In the genomic region with DNA sequence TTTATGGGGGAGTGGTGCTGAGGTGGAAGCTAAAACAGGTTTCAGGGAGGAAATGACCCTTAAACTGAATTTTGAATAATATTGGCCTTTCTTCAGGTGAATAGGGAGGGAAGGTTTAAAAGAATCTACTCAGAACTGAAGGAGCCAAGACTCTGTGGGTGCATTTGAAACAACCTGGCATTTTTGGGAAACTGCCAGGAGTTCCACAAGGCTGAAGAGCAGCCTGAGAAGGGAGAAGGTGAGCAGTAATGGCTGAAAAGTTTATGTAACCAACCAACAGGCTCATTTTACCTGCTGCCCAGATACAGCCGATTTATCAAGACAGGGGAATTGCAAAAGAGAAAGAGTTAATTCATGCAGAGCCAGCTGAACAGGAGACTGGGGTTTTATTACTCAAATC, we compare ENCODE assay signal across 16 cellular contexts. TPM values are rescaled to one million over a fixed set of nuclear protein-coding genes. Genes with fewer than 3 reads are reported as not detected.
DNase-seq lines count a peak whose midpoint lies in the region; ATAC-seq and TF ChIP-seq lines count a peak whose summit lies in the region.
"Had no signal": no experiment of that assay in that cellular context is flagged by ENCODE, and none has a peak within 500 bp of the region (broad histone marks: within the 10 kb centered on the region; RNA-seq: fewer than 3 reads in every experiment).

No MANE protein-coding gene starts in this region.

- TF ChIP-seq CTCF in adrenal gland (IDR thresholded peaks at IDR 0.05), result no peak

- H2BK120ac ChIP-seq in mesenchymal stem cell (ENCODE audit: low read depth, low read length), result no peak overlapping the region

- no peak overlapping the region for H4K91ac ChIP-seq in mesenchymal stem cell (ENCODE audit: low read length)

- no peak overlapping the region for H4K8ac ChIP-seq in mesenchymal stem cell (ENCODE audit: low read length)

- no peak overlapping the region for H3K4me2 ChIP-seq in mesenchymal stem cell (ENCODE audit: low read length, poor library complexity, severe bottlenecking)
- H3K4me2 ChIP-seq: KMS-11 had no signal

- H3K27me3 ChIP-seq in mesenchymal stem cell (ENCODE audit: control insufficient read depth in 1 of 2, insufficient read depth in 1 of 2, low read length in 2 of 2), result no peaks in the 10 kb centered on the region
- H3K27me3 ChIP-seq in adrenal gland, result no peaks in the 10 kb centered on the region

- no peak for TF ChIP-seq POLR2A in adrenal gland (IDR thresholded peaks at IDR 0.05)

- DNase-seq in ACHN, result peak; percentile 14
- peak; percentile 82 for DNase-seq in G401 (ENCODE audit: low spot score)
- no peak for DNase-seq in mesenchymal stem cell
- no peak for DNase-seq in activated gamma-delta T cell (lab: John Stamatoyannopoulos, UW)
- no peak for DNase-seq in adrenal gland
- DNase-seq: AML-193; Caco-2; CD4-positive, alpha-beta T cell; DMS79 treated with DMSO at 0.1 percent for 48 hours; H9 had no signal

- no peak overlapping the region for H3K4ac ChIP-seq in mesenchymal stem cell (ENCODE audit: low read depth in 1 of 2, low read length in 2 of 2)

- no peak overlapping the region for H3K9ac ChIP-seq in mesenchymal stem cell (ENCODE audit: low read length)
- H3K9ac ChIP-seq: KMS-11 had no signal

- H3K4me1 ChIP-seq in mesenchymal stem cell (ENCODE audit: control insufficient read depth, insufficient read depth, low read depth, low read length) (peaks cover 1% of the 10 kb centered on the region), adrenal gland (replicated peaks in 1 of 2) (peaks cover 0 to 7% of the 10 kb centered on the region in 2 donors)

- 100% methylated on average over 1 of the region's 1 CpG for WGBS in mesenchymal stem cell
- 86 to 100% (median 92%) methylated on average over 1 of the region's 1 CpG for WGBS in adrenal gland, 4 donors

- intact Hi-C loops in adrenal gland (cut with DNase I), result no loop called here

- H3K27ac ChIP-seq in angular gyrus (ENCODE audit: low read depth, low read length) (peak overlapping the region; percentile 45), mesenchymal stem cell (ENCODE audit: low read length, poor library complexity, severe bottlenecking) (no peak overlapping the region), adrenal gland (no peak overlapping the region)
- H3K27ac ChIP-seq: C4-2B, HL-60, KMS-11 had no signal

- no peak overlapping the region for H3K18ac ChIP-seq in mesenchymal stem cell (ENCODE audit: low read depth in 1 of 2, low read length in 2 of 2)

- no peaks in the 10 kb centered on the region for H3K79me1 ChIP-seq in mesenchymal stem cell (replicated peaks; ENCODE audit: low read length, poor library complexity, severe bottlenecking)

- in situ Hi-C loops in ACHN (cut with HindIII; ENCODE audit: low pct_ligation_motif_present, low pct_unique_long_range_greater_than_20kb, low sequenced_read_pairs) (no loop called here), G401 (cut with HindIII; ENCODE audit: low sequenced_read_pairs) (no loop called here)

- H2BK12ac ChIP-seq in mesenchymal stem cell (ENCODE audit: low read length in 2 of 2), result no peak overlapping the region

- H3K36me3 ChIP-seq in mesenchymal stem cell (ENCODE audit: control insufficient read depth in 1 of 2, insufficient read depth in 2 of 2, low read depth in 1 of 2, low read length in 2 of 2), result no peaks in the 10 kb centered on the region
- H3K36me3 ChIP-seq in adrenal gland (replicated peaks in 1 of 2), result no peaks in the 10 kb centered on the region

- no peak overlapping the region for H3K14ac ChIP-seq in mesenchymal stem cell (ENCODE audit: low read length in 2 of 2)

- H3K4me3 ChIP-seq in mesenchymal stem cell (ENCODE audit: insufficient read depth in 1 of 2, low read depth in 1 of 2, low read length in 2 of 2) (no peak overlapping the region), adrenal gland (no peak overlapping the region)
- H3K4me3 ChIP-seq: GM12878 had no signal

- H2BK5ac ChIP-seq in mesenchymal stem cell (ENCODE audit: low read depth, low read length, poor library complexity, severe bottlenecking), result no peak overlapping the region

- peak overlapping the region; percentile 57 for H2AK5ac ChIP-seq in mesenchymal stem cell (ENCODE audit: low read length, severe bottlenecking)

- H2AFZ ChIP-seq in mesenchymal stem cell (ENCODE audit: low read depth, low read length), result no peak overlapping the region

- H3K9me3 ChIP-seq in mesenchymal stem cell (ENCODE audit: control insufficient read depth, low read length), result no peaks in the 10 kb centered on the region
- no peaks in the 10 kb centered on the region for H3K9me3 ChIP-seq in adrenal gland (replicated peaks in 1 of 3)

- no peak overlapping the region for H3K23ac ChIP-seq in mesenchymal stem cell (ENCODE audit: low read length in 2 of 2)

- H2BK15ac ChIP-seq in mesenchymal stem cell (ENCODE audit: low read depth, poor library complexity, severe bottlenecking), result no peak overlapping the region

- no peak for ATAC-seq in HG03378 (IDR thresholded peaks at IDR 0.05; ENCODE audit: unreplicated experiment)
- ATAC-seq: GM12878 had no signal

RNA-seq across cellular contexts. Expression of a gene that starts 4.0 kb away (rescaled TPM):
- total RNA-seq in G401 (2014; rRNA removed; shearing (Covaris generic)), result 8.3 and 10.7 TPM in 2 replicates
- polyA plus RNA-seq in mesenchymal stem cell (2013, experiment 1 of 2), result 6.9 TPM
- 7.7 TPM for polyA plus RNA-seq in mesenchymal stem cell (2013, experiment 2 of 2)
- total RNA-seq in adrenal gland, result 10 to 100 TPM in 2 of 8 donors, 1 to 10 TPM in 6; 4.6 to 13.2 (median 8.5) TPM
- polyA plus RNA-seq in adrenal gland, result 10 to 100 TPM in 1 of 3 donors, 1 to 10 TPM in 2; 1.1 to 12.8 (median 2.1) TPM

RNA-seq across cellular contexts. Expression of a gene that starts 52.3 kb away (rescaled TPM):
- total RNA-seq in G401 (2014; rRNA removed; shearing (Covaris generic)), result 16.2 and 30.9 TPM in 2 replicates
- 4.0 TPM for polyA plus RNA-seq in mesenchymal stem cell (2013, experiment 1 of 2)
- 3.9 TPM for polyA plus RNA-seq in mesenchymal stem cell (2013, experiment 2 of 2)
- 1 to 10 TPM in 7 of 8 donors, under 1 TPM in 1; 0.96 to 4.0 (median 2.8) TPM for total RNA-seq in adrenal gland
- 1 to 10 TPM in 1 of 3 donors, under 1 TPM in 2; 0.54 to 2.6 (median 0.72) TPM for polyA plus RNA-seq in adrenal gland

Comparison
In these comparisons a context has a peak if more than half of its experiments do, and no peak if none do; other contexts are left out.
1. DNase-seq: peak in ACHN (single experiment) and G401 (single experiment); none in mesenchymal stem cell (single experiment), activated gamma-delta T cell (single experiment) and adrenal gland (0 of 7).